In genomic region chr14:39566795-39567194, GRCh38 we compare ENCODE assay signal across 24 cellular contexts.
A peak's percentile ranks its signal among the peaks of the same experiment; 100 is the strongest.
DNase-seq lines count a peak whose midpoint lies in the region; ATAC-seq, FAIRE-seq and TF ChIP-seq lines count a peak whose summit lies in the region.
"Had no signal": no experiment of that assay in that cellular context is flagged by ENCODE, and none has a peak within 500 bp of the region (broad histone marks: within the 10 kb centered on the region; RNA-seq: fewer than 3 reads in every experiment).

No MANE protein-coding gene starts in this region.

- intact Hi-C loops in pancreas (cut with DNase I) = no loop called here

- 51 to 60% methylated on average over 2 of the region's 2 CpGs for WGBS in pancreas, 2 donors

- H3K27ac ChIP-seq in pancreas = no peak overlapping the region
- H3K27ac ChIP-seq: BLaER1 had no signal

- DNase-seq in frontal cortex (ENCODE audit: low spot score in 2 of 2) = no peak
- DNase-seq in pancreas = no peak
- DNase-seq in NK-92 treated with Interleukin-12 subunit alpha and Interleukin-12 subunit beta, amount 100 ng/mL, for 24 hours (lab: John Stamatoyannopoulos, UW) = no peak
- no peak for DNase-seq in inferior parietal cortex (ENCODE audit: extremely low spot score)
- DNase-seq: 8988T; ACHN; BE2C; C1 segment of cervical spinal cord; CD4-positive, alpha-beta memory T cell; CD4-positive, CD25-positive, alpha-beta regulatory T cell; CD8-positive, alpha-beta memory T cell; COR-L47; DMS 273 treated with DMSO at 0.1 percent for 48 hours; DMS153; DMS53; DMS79; DND-41; EL; GDM1 had no signal

- H3K9me3 ChIP-seq in pancreas = no peaks in the 10 kb centered on the region
- H3K9me3 ChIP-seq: BE2C, BLaER1 had no signal

- H3K4me1 ChIP-seq in pancreas = no peaks in the 10 kb centered on the region
- H3K4me1 ChIP-seq: BE2C, BLaER1 had no signal

- no peaks in the 10 kb centered on the region for H3K36me3 ChIP-seq in pancreas
- H3K36me3 ChIP-seq: BE2C, BLaER1 had no signal

- no peak for TF ChIP-seq CTCF in pancreas (IDR thresholded peaks at IDR 0.05)

- H3K27me3 ChIP-seq in pancreas = no peaks in the 10 kb centered on the region
- H3K27me3 ChIP-seq: BE2C, BLaER1 had no signal

- peak; percentile 53 for FAIRE-seq in TTC549 (lab: Jason Lieb, UNC)
- peak; percentile 92 for FAIRE-seq in frontal cortex (lab: Jason Lieb, UNC)
- peak; percentile 47 for FAIRE-seq in pancreas (lab: Jason Lieb, UNC)
- FAIRE-seq: GM12878, GM12892, GM18507 had no signal

- no peak overlapping the region for H3K4me3 ChIP-seq in pancreas
- H3K4me3 ChIP-seq: BLaER1, GM12878 had no signal

- no peak for ATAC-seq in pancreas
- ATAC-seq: GM12878 had no signal
